In the genomic region with DNA sequence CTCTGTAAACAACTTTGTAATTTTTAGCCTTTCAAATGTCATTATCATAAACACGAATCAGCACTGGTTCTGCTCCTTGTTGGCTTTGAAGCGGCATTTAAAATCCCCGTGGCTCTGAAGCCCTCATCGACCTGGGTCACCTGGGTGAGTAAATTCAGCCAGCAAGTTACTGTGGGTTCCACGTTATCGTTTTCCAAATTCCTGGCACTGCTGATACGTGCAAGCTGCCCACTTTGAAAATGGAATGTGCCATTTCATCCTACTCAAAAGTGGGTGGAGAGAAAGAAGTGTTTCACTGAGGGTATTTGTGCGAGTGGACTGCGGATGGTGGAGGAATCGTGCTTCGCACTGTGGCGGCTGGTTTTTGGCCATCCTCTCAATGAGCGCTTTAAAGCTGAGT, we compare ENCODE assay signal across 14 cellular contexts.
A peak's percentile ranks its signal among the peaks of the same experiment; 100 is the strongest.
DNase-seq lines count a peak whose midpoint lies in the region; ATAC-seq and TF ChIP-seq lines count a peak whose summit lies in the region.
"Had no signal": no experiment of that assay in that cellular context is flagged by ENCODE, and none has a peak within 500 bp of the region (broad histone marks: within the 10 kb centered on the region; RNA-seq: fewer than 3 reads in every experiment).

No MANE protein-coding gene starts in this region.

- H3K9me3 ChIP-seq in right atrium auricular region = no peaks in the 10 kb centered on the region
- H3K9me3 ChIP-seq in left lung = no peaks in the 10 kb centered on the region

- H3K4me1 ChIP-seq in right atrium auricular region (peaks cover 0 to 22% of the 10 kb centered on the region in 2 donors), left lung (no peaks in the 10 kb centered on the region)

- no peak overlapping the region for H3K4me3 ChIP-seq in right atrium auricular region
- no peak overlapping the region for H3K4me3 ChIP-seq in left lung

- H3K36me3 ChIP-seq in right atrium auricular region (no peaks in the 10 kb centered on the region), left lung (no peaks in the 10 kb centered on the region)

- intact Hi-C loops in Right ventricle myocardium superior (cut with DNase I) = loop anchor here (10.0 kb wide), 1 partner anchor 62 kb away; no protein-coding TSS in a partner anchor
- intact Hi-C loops in left lung (cut with DNase I) = no loop called here
- intact Hi-C loops in left colon (cut with DNase I, micrococcal nuclease) = no loop called here

- H3K27me3 ChIP-seq in right atrium auricular region = no peaks in the 10 kb centered on the region
- H3K27me3 ChIP-seq in left lung = no peaks in the 10 kb centered on the region

- peak overlapping the region in 1 of 2 donors; percentile 79 for H3K27ac ChIP-seq in right atrium auricular region
- H3K27ac ChIP-seq in left lung = no peak overlapping the region
- H3K27ac ChIP-seq: RWPE1 had no signal

- ATAC-seq in Right ventricle myocardium superior (ENCODE audit: poor library complexity) = peak; percentile 42
- peak; percentile 30 for ATAC-seq in left lung
- peak; percentile 37 for ATAC-seq in omental fat pad (ENCODE audit: low FRiP score)
- no peak for ATAC-seq in left colon
- ATAC-seq: SK-N-SH treated with all-trans-retinoic acid at 6 μM for 48 hours had no signal

- DNase-seq in Right ventricle myocardium superior (no peak), right atrium auricular region (ENCODE audit: low spot score) (no peak), left lung (no peak), omental fat pad (ENCODE audit: low spot score) (no peak), NCI-H1105 (lab: John Stamatoyannopoulos, UW) (no peak), left colon (no peak), retina (no peak)
- DNase-seq: NCI-H1694 treated with DMSO at 0.1 percent for 48 hours; NCI-H226; NCI-H510A treated with DMSO at 0.1 percent for 48 hours; NCI-H774; NK-92 treated with Interleukin-12 subunit alpha and Interleukin-12 subunit beta, amount 100 ng/mL, for 24 hours had no signal

- TF ChIP-seq CTCF in right atrium auricular region (IDR thresholded peaks at IDR 0.05) (no peak), left lung (IDR thresholded peaks at IDR 0.05) (no peak), omental fat pad (IDR thresholded peaks at IDR 0.05) (no peak)
